7 cellular contexts compared by ENCODE assay signal in the genomic region with DNA sequence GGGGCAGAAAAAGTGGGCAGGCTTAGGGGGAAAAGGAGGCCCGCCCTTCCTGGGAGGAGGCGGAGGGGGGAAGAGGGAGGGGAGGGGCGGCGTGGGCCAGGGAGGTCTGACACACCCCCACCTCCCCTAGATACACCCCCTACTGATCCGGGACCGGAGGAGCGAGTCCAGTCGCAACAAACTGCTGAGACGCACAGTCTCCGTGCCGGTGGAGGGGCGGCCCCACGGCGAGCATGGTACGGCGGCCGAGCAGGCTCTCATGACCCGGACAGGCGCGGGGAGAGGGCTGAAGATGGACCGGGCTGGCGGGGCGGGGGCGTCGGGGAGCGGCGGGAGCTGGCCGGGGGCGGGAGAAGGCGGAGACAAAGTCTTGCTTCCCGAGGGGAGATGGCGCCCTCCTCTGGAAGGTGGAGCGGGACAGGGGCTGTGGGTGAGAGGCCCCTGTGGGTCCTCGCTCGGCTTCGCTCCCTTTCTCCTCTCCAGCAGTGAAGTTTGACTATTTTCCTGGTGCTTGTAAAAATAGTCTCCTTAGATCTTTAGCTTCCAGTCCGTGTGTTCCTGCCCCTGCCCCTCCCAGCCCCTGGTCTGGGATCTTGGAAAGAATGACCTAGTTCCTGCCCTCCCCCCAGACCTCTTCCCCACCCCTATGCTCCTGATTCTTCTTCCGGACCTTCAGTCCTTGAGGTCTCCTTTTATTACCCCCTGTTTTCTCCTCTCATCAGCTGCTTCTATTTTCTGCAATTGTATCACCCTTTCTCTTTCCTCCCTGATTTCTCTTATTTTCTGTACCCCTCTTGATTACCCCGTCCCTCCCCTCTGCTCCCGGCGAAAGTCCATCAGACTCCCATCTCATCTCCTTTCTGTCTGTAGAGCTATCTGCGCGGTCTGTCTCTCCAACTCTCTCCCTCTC. TPM values are rescaled to one million over a fixed set of nuclear protein-coding genes. Genes with fewer than 3 reads are reported as not detected.
DNase-seq lines count a peak whose midpoint lies in the region; ATAC-seq and TF ChIP-seq lines count a peak whose summit lies in the region.

No MANE protein-coding gene starts in this region.

- DNase-seq in activated T-cell treated with anti-CD3 and anti-CD28 coated beads for 24 hours (ENCODE audit: low read depth) (peak; percentile 74), epidermal melanocyte (ENCODE audit: insufficient read length, low spot score) (peak; percentile 96), mucosa of descending colon (peak; percentile 90 to 92 (median 92))
- peak; percentile 65 for DNase-seq in stimulated activated CD8-positive, alpha-beta memory T cell treated with anti-CD3 and anti-CD28 coated beads, Interleukin-4, amount 100 ng/mL, for 24 hours (ENCODE audit: low read depth)

- peak overlapping the region; percentile 60 for H3K4me3 ChIP-seq in OCI-LY1 (ENCODE audit: low read depth, low read length, poor library complexity, severe bottlenecking)
- peak overlapping the region; percentile 20 for H3K4me3 ChIP-seq in mucosa of descending colon

- H3K9ac ChIP-seq in OCI-LY1 (ENCODE audit: low read length), result peak overlapping the region; percentile 61

- H3K27ac ChIP-seq in OCI-LY1 (ENCODE audit: low read depth, low read length, poor library complexity, severe bottlenecking), result no peak overlapping the region

- no peaks in the 10 kb centered on the region for H3K9me2 ChIP-seq in OCI-LY1 (ENCODE audit: low read depth, low read length)

- H3K4me1 ChIP-seq in OCI-LY1 (ENCODE audit: insufficient read depth, low read length, severe bottlenecking), result peaks cover 53% of the 10 kb centered on the region
- peaks cover 30% of the 10 kb centered on the region for H3K4me1 ChIP-seq in mucosa of descending colon (ENCODE audit: low read depth)

- 0 out of 2 replicates have a peak, but pooled peaks cover 5% of the 10 kb centered on the region for H3F3A ChIP-seq in OCI-LY1 (ENCODE audit: insufficient read depth, low read length)

- no peaks in the 10 kb centered on the region for H3K79me2 ChIP-seq in OCI-LY1 (ENCODE audit: insufficient read depth, low read length)

- H3K9me3 ChIP-seq in OCI-LY1 (ENCODE audit: low read length) (no peaks in the 10 kb centered on the region), mucosa of descending colon (no peaks in the 10 kb centered on the region)

- peak; percentile 37 for ATAC-seq in HG03460 (IDR thresholded peaks at IDR 0.05; ENCODE audit: unreplicated experiment)
- peak; percentile 74 for ATAC-seq in mucosa of descending colon

- peak overlapping the region; percentile 70 for H3K4me2 ChIP-seq in OCI-LY1 (ENCODE audit: low read length)

- no peak overlapping the region for H2AFZ ChIP-seq in OCI-LY1 (ENCODE audit: low read length)

- H3K36me3 ChIP-seq in OCI-LY1 (ENCODE audit: insufficient read depth, low read length), result no peaks in the 10 kb centered on the region
- no peaks in the 10 kb centered on the region for H3K36me3 ChIP-seq in mucosa of descending colon (ENCODE audit: low read depth)

- no peaks in the 10 kb centered on the region for H4K20me1 ChIP-seq in OCI-LY1 (ENCODE audit: insufficient read depth, low read length)

- intact Hi-C loops in mucosa of descending colon (cut with DNase I, micrococcal nuclease), result no loop called here

- H3K27me3 ChIP-seq in OCI-LY1 (ENCODE audit: insufficient read depth, low read length), result no peaks in the 10 kb centered on the region

- TF ChIP-seq CTCF in GM12873 (IDR thresholded peaks at IDR 0.05; ENCODE audit: insufficient read depth, low read depth, low read length, missing control alignments) (peak; percentile 76), OCI-LY1 (IDR thresholded peaks at IDR 0.05; ENCODE audit: low read length) (peak; percentile 54), mucosa of descending colon (IDR thresholded peaks at IDR 0.05) (peak; percentile 48)

RNA-seq across cellular contexts. Expression of a gene that starts 6.1 kb away (rescaled TPM):
- total RNA-seq in mucosa of descending colon, result 10 to 100 TPM in 1 of 3 donors, 1 to 10 TPM in 2; 8.1 to 39.8 (median 8.8) TPM

RNA-seq across cellular contexts. Expression of a gene that starts 8.0 kb away (rescaled TPM):
- 100 to 1,000 TPM; 146 to 163 (median 151) TPM for total RNA-seq in mucosa of descending colon

RNA-seq across cellular contexts. Expression of a gene that starts 15.1 kb away (rescaled TPM):
- 10 to 100 TPM; 29.9 to 96.5 (median 38.1) TPM for total RNA-seq in mucosa of descending colon

RNA-seq across cellular contexts. Expression of a gene that starts 28.5 kb away (rescaled TPM):
- 1 to 10 TPM; 4.3 to 5.8 (median 4.5) TPM for total RNA-seq in mucosa of descending colon

RNA-seq across cellular contexts. Expression of a gene that starts 34.3 kb away (rescaled TPM):
- 10 to 100 TPM in 1 of 3 donors, 1 to 10 TPM in 2; 3.5 to 21.1 (median 6.3) TPM for total RNA-seq in mucosa of descending colon
